In the genomic region with DNA sequence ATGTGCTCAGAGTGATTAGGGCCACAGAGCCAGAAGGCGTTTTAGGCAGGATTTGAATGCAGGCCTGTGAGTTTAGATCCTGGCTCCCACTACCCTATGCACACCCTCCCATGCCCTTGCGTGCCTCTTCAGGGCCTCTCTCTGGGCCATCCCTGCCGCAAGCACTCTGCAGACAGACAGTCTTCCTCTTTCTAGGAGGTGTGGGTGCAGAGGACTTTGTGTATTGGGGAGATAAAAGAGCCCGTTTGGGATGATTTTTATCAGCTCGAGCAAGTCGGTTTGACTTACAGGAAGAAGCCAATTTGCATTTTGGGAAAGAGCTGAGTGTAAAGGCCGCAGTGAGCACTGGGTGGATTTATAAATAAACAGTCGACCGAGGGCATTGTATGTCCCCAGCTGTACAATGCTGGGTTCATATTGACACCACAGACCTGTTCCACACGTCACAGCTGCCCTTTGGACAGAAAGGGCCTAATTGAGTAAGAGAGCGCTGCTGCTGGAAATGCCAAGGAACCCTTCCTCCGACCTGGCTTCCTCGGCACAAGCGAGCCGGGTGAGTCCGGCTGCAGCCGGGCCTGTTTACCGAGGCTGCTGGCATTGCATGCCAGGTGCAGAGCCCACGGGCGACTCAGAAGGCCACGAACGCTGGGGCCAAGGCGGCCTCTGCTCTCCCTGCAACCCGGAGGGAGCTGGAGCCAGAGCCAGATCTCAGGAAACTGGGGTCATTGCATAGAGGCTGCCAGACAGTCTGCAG, we compare ENCODE assay signal across 7 cellular contexts. TPM values are rescaled to one million over a fixed set of nuclear protein-coding genes. Genes with fewer than 3 reads are reported as not detected.
A peak's percentile ranks its signal among the peaks of the same experiment; 100 is the strongest.
DNase-seq lines count a peak whose midpoint lies in the region; ATAC-seq and TF ChIP-seq lines count a peak whose summit lies in the region.

No MANE protein-coding gene starts in this region.

- H3K9me3 ChIP-seq in SJCRH30 (replicated peaks) = no peaks in the 10 kb centered on the region

- no peak for TF ChIP-seq POLR2A in NB4 (IDR thresholded peaks at IDR 0.05; ENCODE audit: extremely low read depth, insufficient read length)

- intact Hi-C loops in dorsolateral prefrontal cortex (cut with DNase I) = no loop called here

- no peaks in the 10 kb centered on the region for H3K36me3 ChIP-seq in SJCRH30

- peak overlapping the region; percentile 51 for H3K4me3 ChIP-seq in NB4 (ENCODE audit: low read depth, low read length)
- peak overlapping the region in 2 of 59 donors; percentile 4 to 12 for H3K4me3 ChIP-seq in dorsolateral prefrontal cortex
- H3K4me3 ChIP-seq in SJCRH30 = no peak overlapping the region

- peaks cover 3% of the 10 kb centered on the region; the same call in 1 of the 2 replicates for H3K4me1 ChIP-seq in SJCRH30

- H3K27me3 ChIP-seq in dorsolateral prefrontal cortex (no peaks in the 10 kb centered on the region), SJCRH30 (no peaks in the 10 kb centered on the region)

- TF ChIP-seq CTCF in NB4 (IDR thresholded peaks at IDR 0.05; ENCODE audit: low read depth, low read length) = no peak
- TF ChIP-seq CTCF in dorsolateral prefrontal cortex (IDR thresholded peaks at IDR 0.05 in 54 of 56, conservative IDR thresholded peaks at IDR 0.05 in 2 of 56; ENCODE audit: low read depth in 1 of 56, partially characterized antibody in 56 of 56) = no peak
- TF ChIP-seq CTCF in omental fat pad (IDR thresholded peaks at IDR 0.05) = no peak

- peak; percentile 44 for ATAC-seq in GM21737 (IDR thresholded peaks at IDR 0.05; ENCODE audit: unreplicated experiment)
- peak; percentile 60 for ATAC-seq in omental fat pad (ENCODE audit: low FRiP score)
- no peak for ATAC-seq in GM19035 (IDR thresholded peaks at IDR 0.05; ENCODE audit: unreplicated experiment)

- DNase-seq in NB4 (ENCODE audit: low read depth) (peak; percentile 97), dorsolateral prefrontal cortex (no peak), omental fat pad (ENCODE audit: low spot score) (no peak), SJCRH30 (no peak), NCI-H226 (no peak)

- H3K27ac ChIP-seq in dorsolateral prefrontal cortex (peak overlapping the region in 50 of 59 donors; percentile 2 to 84 (median 53)), SJCRH30 (no peak overlapping the region)

RNA-seq across cellular contexts. Expression of a gene that starts 25.1 kb away (rescaled TPM):
- total RNA-seq in dorsolateral prefrontal cortex (100 to 1,000 TPM in 47 of 120 experiments, 10 to 100 TPM in 73; 67.5 to 153 (median 96.5) TPM), omental fat pad (10 to 100 TPM; 24.2 to 64.8 (median 43.1) TPM)
- total RNA-seq in SJCRH30 (2014; rRNA removed; shearing (Covaris generic)) = 11.5 and 13.6 TPM in 2 replicates
